12 cellular contexts compared by ENCODE assay signal in the genomic region with DNA sequence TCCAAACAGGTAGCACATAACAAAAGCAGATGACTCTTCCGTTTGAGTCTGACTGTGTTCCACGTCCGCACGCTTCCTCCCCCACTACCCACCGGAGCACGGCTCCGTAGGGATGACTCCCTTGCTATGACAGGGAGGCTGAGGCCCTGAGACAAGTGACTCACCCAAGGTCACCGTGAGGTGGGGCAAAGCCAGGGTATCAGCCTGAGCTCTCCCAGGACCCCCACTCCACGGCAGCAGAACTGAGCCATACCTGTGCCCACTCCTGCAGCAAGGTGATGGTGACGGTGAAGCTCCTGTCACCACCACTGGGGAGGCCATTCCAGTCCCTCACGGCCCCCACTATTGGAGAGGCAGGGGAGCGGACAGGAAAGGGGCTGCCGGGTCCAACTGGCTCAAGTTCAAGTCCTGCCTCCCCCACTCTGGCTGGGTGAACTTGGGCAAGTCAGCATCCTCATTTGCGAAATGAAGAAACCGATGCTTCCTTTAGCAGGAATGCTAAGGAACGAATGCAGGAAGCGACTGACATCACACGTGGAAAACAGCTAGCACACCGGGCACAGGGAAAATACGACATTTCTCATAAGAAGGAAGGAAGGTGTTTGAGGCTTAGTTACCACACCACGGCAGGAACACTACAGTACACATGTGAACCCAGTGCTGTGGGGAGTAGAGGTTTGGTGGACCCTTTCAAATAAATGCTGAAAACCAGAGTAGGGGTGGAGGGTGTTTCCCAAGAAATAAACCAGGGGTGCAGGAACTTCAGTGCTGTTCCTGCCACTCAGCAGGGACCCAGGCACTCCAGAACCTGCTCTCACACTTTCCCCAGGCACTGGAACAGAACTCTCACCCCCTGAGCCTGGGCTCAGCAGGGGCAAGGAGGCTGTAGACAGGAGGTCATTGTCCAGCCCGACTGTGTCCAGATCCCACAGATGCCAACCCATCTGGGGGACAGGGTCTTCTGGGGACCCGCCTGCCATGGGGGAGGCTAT. TPM values are rescaled to one million over a fixed set of nuclear protein-coding genes. Genes with fewer than 3 reads are reported as not detected.
DNase-seq lines count a peak whose midpoint lies in the region; ATAC-seq and TF ChIP-seq lines count a peak whose summit lies in the region.
"Had no signal": no experiment of that assay in that cellular context is flagged by ENCODE, and none has a peak within 500 bp of the region (broad histone marks: within the 10 kb centered on the region; RNA-seq: fewer than 3 reads in every experiment).

No MANE protein-coding gene starts in this region.

- TF ChIP-seq POLR2A in tibial nerve (IDR thresholded peaks at IDR 0.05) = no peak

- DNase-seq in RWPE1 (ENCODE audit: low spot score) (no peak), lung microvascular endothelial cell (ENCODE audit: low read depth in 2 of 2) (peak; percentile 19 to 86), tibial nerve (ENCODE audit: low spot score in 2 of 2) (no peak), DMS79 treated with DMSO at 0.1 percent for 48 hours (lab: John Stamatoyannopoulos, UW) (no peak), NCI-H748 treated with DMSO at 0.1 percent for 48 hours (lab: John Stamatoyannopoulos, UW) (no peak)
- DNase-seq: activated T-cell treated with anti-CD3 and anti-CD28 coated beads, Interleukin-2, amount 50 U/mL, for 24 hours; HCEC 1CT; Kasumi-1; NCI-H2227 treated with DMSO at 0.1 percent for 48 hours had no signal

- peaks cover 0 to 27% (median 3%) of the 10 kb centered on the region in 4 donors for H3K4me1 ChIP-seq in tibial nerve

- WGBS in tibial nerve, 2 donors = 69 to 71% methylated on average over 21 to 23 of the region's 23 CpGs

- peak overlapping the region; percentile 13 for H3K27ac ChIP-seq in RWPE1
- H3K27ac ChIP-seq in tibial nerve = peak overlapping the region; percentile 5 to 81 (median 49)

- H3K9me3 ChIP-seq in tibial nerve = peaks cover 0 to 10% (median 0%) of the 10 kb centered on the region in 4 donors

- no peaks in the 10 kb centered on the region for H3K36me3 ChIP-seq in tibial nerve

- CTCF ChIA-PET in RWPE1 (lab: Yijun Ruan, JAX) = interaction anchor here (0.6 to 0.7 kb wide), 2 partner anchors 9 to 30 kb away, joined by 4 to 5 read pairs; no protein-coding TSS in a partner anchor

- no peak for TF ChIP-seq CTCF in RWPE1 (conservative IDR thresholded peaks at IDR 0.05; ENCODE audit: low read depth)
- no peak for TF ChIP-seq CTCF in tibial nerve (IDR thresholded peaks at IDR 0.05)

- POLR2A ChIA-PET in RWPE1 (lab: Yijun Ruan, JAX; ENCODE audit: low non-redundant PET) = interaction anchor here (0.6 kb wide), 1 partner anchor 36 kb away, joined by 6 read pairs; no protein-coding TSS in a partner anchor

- TF ChIP-seq EP300 in tibial nerve (IDR thresholded peaks at IDR 0.05) = peak in 1 of 2 donors; percentile 5

- ATAC-seq in esophagus mucosa = peak; percentile 24
- no peak for ATAC-seq in HG03097 (IDR thresholded peaks at IDR 0.05; ENCODE audit: low FRiP score, unreplicated experiment)
- ATAC-seq: CD8-positive, alpha-beta T cell had no signal

- H3K4me3 ChIP-seq in tibial nerve = no peak overlapping the region

- H3K27me3 ChIP-seq in tibial nerve = no peaks in the 10 kb centered on the region

RNA-seq across cellular contexts. Expression of a gene that starts 32.4 kb away (rescaled TPM):
- total RNA-seq in esophagus mucosa = 4.5 TPM
- total RNA-seq in lung microvascular endothelial cell = 2.4 and 5.8 TPM in 2 replicates
- total RNA-seq in tibial nerve = 100 to 1,000 TPM; 189 to 264 (median 206) TPM

RNA-seq across cellular contexts. Expression of a gene that starts 59.9 kb away (rescaled TPM):
- 0.96 TPM for total RNA-seq in esophagus mucosa
- total RNA-seq in lung microvascular endothelial cell = 29.6 and 54.8 TPM in 2 replicates
- total RNA-seq in tibial nerve = 10 to 100 TPM in 2 of 4 donors, 1 to 10 TPM in 2; 7.5 to 22.2 (median 10.2) TPM

Comparison
In these comparisons a context has a peak if more than half of its experiments do, and no peak if none do; other contexts are left out.
1. DNase-seq: peak in lung microvascular endothelial cell (2 of 2); none in RWPE1 (single experiment), tibial nerve (0 of 2), DMS79 treated with DMSO at 0.1 percent for 48 hours (single experiment) and NCI-H748 treated with DMSO at 0.1 percent for 48 hours (single experiment).
2. RNA of a gene that starts 32.4 kb away (total RNA-seq): 189 to 264 TPM in tibial nerve; 2.4 to 5.8 TPM in lung microvascular endothelial cell and 4.5 TPM in esophagus mucosa (single experiment); every median in the first group is over 10 times any median in the second.